18 cellular contexts compared by ENCODE assay signal in the genomic region with DNA sequence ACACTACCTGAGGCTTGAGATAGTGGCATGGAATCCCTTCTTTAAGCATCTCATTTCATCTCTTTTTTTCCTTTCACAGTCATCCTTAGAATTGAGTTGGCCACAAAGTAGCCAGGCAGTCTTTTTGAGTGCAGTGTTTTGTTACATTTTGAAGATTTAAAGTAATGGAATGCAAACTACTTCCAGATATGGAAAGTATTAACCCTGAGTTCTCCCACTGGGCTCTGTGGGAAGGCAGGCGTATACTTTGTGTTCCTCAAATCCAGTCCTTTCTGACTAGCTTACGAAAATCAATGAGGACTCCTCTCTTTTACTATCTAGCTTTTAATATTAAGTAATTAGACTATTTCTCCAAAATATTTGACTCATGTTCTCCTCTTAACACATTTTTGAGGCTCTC. TPM values are rescaled to one million over a fixed set of nuclear protein-coding genes. Genes with fewer than 3 reads are reported as not detected.
"Had no signal": no experiment of that assay in that cellular context is flagged by ENCODE, and none has a peak within 500 bp of the region (broad histone marks: within the 10 kb centered on the region; RNA-seq: fewer than 3 reads in every experiment).

No MANE protein-coding gene starts in this region.

- H3K4me3 ChIP-seq: breast epithelium, esophagus muscularis mucosa, lung, tibial artery had no signal

- H3K36me3 ChIP-seq: esophagus muscularis mucosa, tibial artery, WERI-Rb-1 had no signal

- H3K27me3 ChIP-seq: breast epithelium, esophagus muscularis mucosa, tibial artery had no signal

- H3K4me1 ChIP-seq: breast epithelium, tibial artery had no signal

- ATAC-seq: activated naive CD4-positive, alpha-beta T cell treated with anti-CD3 and anti-CD28 coated beads, Interleukin-2, amount 50 U/mL, for 72 hours; natural killer cell; stimulated activated naive B cell treated with anti-CD40 and anti-IgM and Interleukin-4, amounts not matched to agents 10 μg/mL and 1 μg/mL and 100 μg/mL, for 72 hours had no signal

- DNase-seq: activated CD4-positive, alpha-beta T cell treated with anti-CD3 and anti-CD28 coated beads for 1 hour; activated CD4-positive, alpha-beta T cell treated with anti-CD3 and anti-CD28 coated beads, Interleukin-2, amount 50 U/mL, for 48 hours; activated gamma-delta T cell treated with Interleukin-2 at 50 U/mL for 16 hours; activated T-cell treated with anti-CD3 and anti-CD28 coated beads for 4 hours; amniotic stem cell; effector CD8-positive, alpha-beta T cell; foreskin fibroblast; natural killer cell; retina; stimulated activated naive B cell treated with anti-CD40 and anti-IgM and Interleukin-4, amounts not matched to agents 10 μg/mL and 1 μg/mL and 100 μg/mL, for 72 hours; tibial artery; WERI-Rb-1 had no signal

- H3K27ac ChIP-seq: breast epithelium, esophagus muscularis mucosa, WERI-Rb-1 had no signal

- H3K9me3 ChIP-seq: breast epithelium, esophagus muscularis mucosa, tibial artery had no signal

RNA-seq across cellular contexts. Expression of a gene that starts 29.9 kb away (rescaled TPM):
- total RNA-seq: activated naive CD4-positive, alpha-beta T cell treated with anti-CD3 and anti-CD28 coated beads, Interleukin-2, amount 50 U/mL, for 72 hours; activated T-helper 1 cell treated with anti-CD3 and anti-CD28 coated beads, Interleukin-12 subunit alpha, Interleukin-12 subunit beta, Interleukin-2, Interleukin-4 antibody, amounts not matched to agents 30 ng/mL and 10 ng/mL and 1 ng/mL, durations not matched to agents 14 hours and 24 hours and 36 hours; natural killer cell; T-helper 2 cell treated with Interferon-gamma antibody and Interleukin-4, amounts not matched to agents 100 ng/mL and 5 ng/mL, for 36 hours had no signal
